26 cellular contexts compared by ENCODE assay signal in the genomic region with DNA sequence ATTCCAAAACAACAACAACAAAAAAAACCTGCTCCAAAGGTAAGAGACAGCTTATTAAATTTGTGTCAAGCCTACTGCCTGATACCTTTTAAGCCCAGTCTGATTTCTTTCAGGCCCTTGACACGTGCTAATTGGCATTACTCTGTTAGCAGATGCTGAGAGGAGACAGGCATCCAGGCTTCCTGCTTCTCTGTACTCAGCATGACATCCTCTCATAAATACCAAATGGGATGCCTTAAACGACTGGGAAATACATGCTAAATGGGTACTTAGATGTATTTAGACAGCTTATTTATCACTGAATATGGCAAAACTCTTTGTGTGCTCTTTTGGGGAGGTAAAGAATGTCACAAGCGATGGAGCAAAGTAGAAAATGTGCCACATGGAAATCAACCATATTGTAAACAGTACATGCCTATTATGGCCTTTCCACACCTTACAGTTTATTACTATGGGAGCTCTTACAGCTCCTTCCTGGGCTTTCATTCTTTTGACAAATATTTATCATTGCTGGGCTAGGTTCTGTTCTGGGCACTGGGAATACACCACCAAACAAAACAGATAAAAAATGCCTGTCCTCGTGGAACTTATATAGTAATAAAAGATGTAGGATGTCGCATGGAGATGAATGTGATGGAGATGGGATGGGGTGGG. TPM values are rescaled to one million over a fixed set of nuclear protein-coding genes. Genes with fewer than 3 reads are reported as not detected.
DNase-seq lines count a peak whose midpoint lies in the region; ATAC-seq and TF ChIP-seq lines count a peak whose summit lies in the region.
"Had no signal": no experiment of that assay in that cellular context is flagged by ENCODE, and none has a peak within 500 bp of the region (broad histone marks: within the 10 kb centered on the region; RNA-seq: fewer than 3 reads in every experiment).

No MANE protein-coding gene starts in this region.

- peaks cover 28% of the 10 kb centered on the region for H3K4me1 Mint-ChIP-seq in stimulated activated effector memory CD8-positive, alpha-beta T cell treated with anti-CD3 and anti-CD28 coated beads, Interleukin-12 subunit alpha, Interleukin-12 subunit beta, amount 100 ng/mL, for 72 hours

- H3K4me3 ChIP-seq in HEK293 (ENCODE audit: low read depth, low read length): no peak overlapping the region
- H3K4me3 ChIP-seq in heart left ventricle: no peak overlapping the region
- H3K4me3 ChIP-seq: gastrocnemius medialis, Peyer's patch, SJSA1 had no signal

- TF ChIP-seq POLR2A in heart left ventricle (IDR thresholded peaks at IDR 0.05): no peak

- H3K36me3 ChIP-seq in HEK293 (ENCODE audit: control insufficient read depth in 2 of 2, insufficient read depth in 1 of 2, low read length in 2 of 2) (no peaks in the 10 kb centered on the region), heart left ventricle (no peaks in the 10 kb centered on the region)
- H3K36me3 ChIP-seq: gastrocnemius medialis, Peyer's patch, SJSA1 had no signal

- H3K27ac Mint-ChIP-seq in stimulated activated effector memory CD8-positive, alpha-beta T cell treated with anti-CD3 and anti-CD28 coated beads, Interleukin-12 subunit alpha, Interleukin-12 subunit beta, amount 100 ng/mL, for 72 hours: peak overlapping the region; percentile 91
- H3K27ac Mint-ChIP-seq: activated naive CD4-positive, alpha-beta T cell treated with anti-CD3 and anti-CD28 coated beads for 36 hours; HFFc6; T-helper 1 cell treated with Interleukin-12 subunit alpha and Interleukin-12 subunit beta and Interleukin-4 antibody, amounts not matched to agents 30 μg/mL and 1 μg/mL, for 36 hours had no signal

- no peaks in the 10 kb centered on the region for H3K36me3 Mint-ChIP-seq in stimulated activated effector memory CD8-positive, alpha-beta T cell treated with anti-CD3 and anti-CD28 coated beads, Interleukin-12 subunit alpha, Interleukin-12 subunit beta, amount 100 ng/mL, for 72 hours

- H3K4me1 ChIP-seq in HEK293 (ENCODE audit: control insufficient read depth, insufficient read depth, low read length) (no peaks in the 10 kb centered on the region), heart left ventricle (peaks cover 0 to 15% (median 0%) of the 10 kb centered on the region in 12 donors)
- H3K4me1 ChIP-seq: gastrocnemius medialis, Peyer's patch, SJSA1 had no signal

- POLR2A ChIA-PET in HEK293 (lab: Yijun Ruan, JAX): no interaction called here

- no peaks in the 10 kb centered on the region for H3K27me3 ChIP-seq in heart left ventricle
- H3K27me3 ChIP-seq: gastrocnemius medialis, Peyer's patch, SJSA1 had no signal

- CTCF ChIA-PET in HEK293 (lab: Yijun Ruan, JAX): interaction anchor here (5.4 kb wide), 1 partner anchor 35 kb away, joined by 27 read pairs; no protein-coding TSS in a partner anchor

- H3K9me3 Mint-ChIP-seq in stimulated activated effector memory CD8-positive, alpha-beta T cell treated with anti-CD3 and anti-CD28 coated beads, Interleukin-12 subunit alpha, Interleukin-12 subunit beta, amount 100 ng/mL, for 72 hours: no peaks in the 10 kb centered on the region
- H3K9me3 Mint-ChIP-seq: activated naive CD4-positive, alpha-beta T cell treated with anti-CD3 and anti-CD28 coated beads for 36 hours; HFFc6; naive thymus-derived CD8-positive, alpha-beta T cell had no signal

- ATAC-seq in stimulated activated effector memory CD8-positive, alpha-beta T cell treated with anti-CD3 and anti-CD28 coated beads, Interleukin-12 subunit alpha, Interleukin-12 subunit beta, amount 100 ng/mL, for 72 hours: no peak
- ATAC-seq in heart left ventricle: no peak
- no peak for ATAC-seq in HG03432 (IDR thresholded peaks at IDR 0.05; ENCODE audit: unreplicated experiment)
- ATAC-seq: esophagus mucosa; gastrocnemius medialis; naive thymus-derived CD8-positive, alpha-beta T cell had no signal

- H3K9me3 ChIP-seq in HEK293 (ENCODE audit: control insufficient read depth, insufficient read depth, low read depth, low read length): no peaks in the 10 kb centered on the region
- H3K9me3 ChIP-seq in heart left ventricle: no peaks in the 10 kb centered on the region
- H3K9me3 ChIP-seq: gastrocnemius medialis, Peyer's patch, SJSA1 had no signal

- intact Hi-C loops in heart left ventricle (cut with DNase I): loop anchor here in 1 of 10 donors (10.0 kb wide), 1 partner anchor 327 kb away; no protein-coding TSS in a partner anchor

- no peak overlapping the region for H3K27ac ChIP-seq in HEK293 (ENCODE audit: extremely low read depth, low read depth, low read length)
- peak overlapping the region in 1 of 12 donors; percentile 40 for H3K27ac ChIP-seq in heart left ventricle
- H3K27ac ChIP-seq: gastrocnemius medialis, HL-60, SJSA1 had no signal

- WGBS in heart left ventricle, 4 donors: 67 to 76% (median 72%) methylated on average over 5 of the region's 5 CpGs

- H3K4me3 Mint-ChIP-seq in stimulated activated effector memory CD8-positive, alpha-beta T cell treated with anti-CD3 and anti-CD28 coated beads, Interleukin-12 subunit alpha, Interleukin-12 subunit beta, amount 100 ng/mL, for 72 hours: no peak overlapping the region
- H3K4me3 Mint-ChIP-seq: activated naive CD4-positive, alpha-beta T cell treated with anti-CD3 and anti-CD28 coated beads for 36 hours; HFFc6; naive thymus-derived CD8-positive, alpha-beta T cell; T-helper 1 cell treated with Interleukin-12 subunit alpha and Interleukin-12 subunit beta and Interleukin-4 antibody, amounts not matched to agents 30 μg/mL and 1 μg/mL, for 36 hours had no signal

- DNase-seq in NCI-H2227 (lab: John Stamatoyannopoulos, UW; ENCODE audit: unreplicated experiment) (peak; percentile 11), NCI-H2227 treated with DMSO at 0.1 percent for 48 hours (lab: John Stamatoyannopoulos, UW) (no peak), cerebellar cortex (ENCODE audit: low spot score) (peak; percentile 77), heart left ventricle (no peak)
- DNase-seq in stimulated activated effector memory CD8-positive, alpha-beta T cell treated with anti-CD3 and anti-CD28 coated beads, Interleukin-12 subunit alpha, Interleukin-12 subunit beta, amount 100 ng/mL, for 72 hours (ENCODE audit: low spot score in 2 of 2): no peak
- DNase-seq in effector CD4-positive, alpha-beta T cell: no peak
- DNase-seq: aorta; cerebellar nuclear complex; COR-L47; effector CD8-positive, alpha-beta T cell; gastrocnemius medialis; HFFc6; IMR-90; kidney glomerular epithelial cell; naive thymus-derived CD8-positive, alpha-beta T cell; NCI-H1694 treated with DMSO at 0.1 percent for 48 hours; Peyer's patch; stimulated activated naive CD4-positive, alpha-beta T cell treated with Interleukin-2 at 50 U/mL for 16 hours; trophoblast cell had no signal

- TF ChIP-seq CTCF in HEK293 (tag by site-specific recombination; IDR thresholded peaks at IDR 0.05) (no peak), heart left ventricle (IDR thresholded peaks at IDR 0.05) (no peak)

TF ChIP-seq in HEK293, 187 proteins besides CTCF, POLR2A, EP300 and RAD21:
- TF ChIP-seq BCL11B (tag by site-specific recombination; IDR thresholded peaks at IDR 0.05; ENCODE audit: low read depth) (no peak), ZIC2 (tag by site-specific recombination; IDR thresholded peaks at IDR 0.05) (peak; percentile 83), ZNF175 (tag by site-specific recombination; IDR thresholded peaks at IDR 0.05) (no peak), GLIS1 (tag by site-specific recombination; IDR thresholded peaks at IDR 0.05) (peak; percentile 44)

RNA-seq across cellular contexts. Expression of a gene that starts 11.5 kb away (rescaled TPM):
- 1 to 10 TPM in 2 of 9 donors, under 1 TPM in 5, not detected in 2; 0.39 to 9.5 (median 0.81) TPM for total RNA-seq in heart left ventricle
- under 1 TPM; 0.55 to 0.72 TPM for polyA plus RNA-seq in heart left ventricle

RNA-seq across cellular contexts. Expression of a gene that starts 11.9 kb away (rescaled TPM):
- 1 to 10 TPM in 8 of 9 donors, under 1 TPM in 1; 0.77 to 3.0 (median 1.5) TPM for total RNA-seq in heart left ventricle
- polyA plus RNA-seq in heart left ventricle: 1 to 10 TPM; 1.4 to 1.5 TPM

Comparison
In these comparisons a context has a peak if more than half of its experiments do, and no peak if none do; other contexts are left out.
1. DNase-seq: peak in NCI-H2227 (single experiment) and cerebellar cortex (single experiment); none in NCI-H2227 treated with DMSO at 0.1 percent for 48 hours (single experiment), stimulated activated effector memory CD8-positive, alpha-beta T cell treated with anti-CD3 and anti-CD28 coated beads, Interleukin-12 subunit alpha, Interleukin-12 subunit beta, amount 100 ng/mL, for 72 hours (0 of 2), heart left ventricle (0 of 5) and effector CD4-positive, alpha-beta T cell (single experiment).